In genomic region chr14:93475471-93475870, GRCh38 we compare ENCODE assay signal across 1 cellular context.
TF ChIP-seq lines count a peak whose summit lies in the region.

No MANE protein-coding gene starts in this region.

TF ChIP-seq in GM23338, 12 proteins besides CTCF, POLR2A, EP300 and RAD21 (continued from another document):
- TF ChIP-seq ZNF462 (CRISPR knock-in tag; IDR thresholded peaks at IDR 0.05) (no peak), ZNF114 (CRISPR knock-in tag; IDR thresholded peaks at IDR 0.05) (no peak), POLR2AphosphoS5 (IDR thresholded peaks at IDR 0.05; ENCODE audit: low read depth) (no peak), CREB1 (CRISPR knock-in tag; IDR thresholded peaks at IDR 0.05; ENCODE audit: low read depth) (no peak), REST (IDR thresholded peaks at IDR 0.05; ENCODE audit: unreplicated experiment) (no peak), JUNB (IDR thresholded peaks at IDR 0.05; ENCODE audit: unreplicated experiment) (no peak), ZNF331 (CRISPR knock-in tag; IDR thresholded peaks at IDR 0.05; ENCODE audit: low read depth) (no peak)
